Comparison of ENCODE assay signal across 8 cellular contexts in genomic region chr1:2049517-2050481, GRCh38. TPM values are rescaled to one million over a fixed set of nuclear protein-coding genes. Genes with fewer than 3 reads are reported as not detected.
DNase-seq lines count a peak whose midpoint lies in the region; ATAC-seq and TF ChIP-seq lines count a peak whose summit lies in the region.

PRKCZ (plus strand) TSS chr1:2050411; CDS start chr1:2050631, 220 bp downstream.

- H3K27me3 ChIP-seq in heart left ventricle (peaks cover 11 to 64% (median 41%) of the 10 kb centered on the region in 9 donors), psoas muscle (ENCODE audit: insufficient read depth in 3 of 3, low read length in 2 of 3) (peaks cover 0 to 71% (median 33%) of the 10 kb centered on the region in 3 donors), uterus (peaks cover 6 to 12% of the 10 kb centered on the region in 2 donors)

- ATAC-seq in heart left ventricle, result peak; percentile 67 to 92 (median 86)
- ATAC-seq in psoas muscle, result peak; percentile 12 to 46 (median 32)
- no peak for ATAC-seq in GM19463 (IDR thresholded peaks at IDR 0.05; ENCODE audit: unreplicated experiment)

- H3K36me3 ChIP-seq in heart left ventricle (no peaks in the 10 kb centered on the region), psoas muscle (ENCODE audit: insufficient read depth in 1 of 2, low read depth in 1 of 2) (no peaks in the 10 kb centered on the region), uterus (no peaks in the 10 kb centered on the region)

- intact Hi-C loops in heart left ventricle (cut with DNase I), result loop anchor here in 7 of 10 donors (5.0 kb wide), 2 partner anchors 92 to 107 kb away; no protein-coding TSS in a partner anchor
- intact Hi-C loops in psoas muscle (cut with DNase I), result loop anchor here in 1 of 2 donors (5.0 kb wide), 2 partner anchors 87 to 107 kb away; no protein-coding TSS in a partner anchor
- intact Hi-C loops in uterus (cut with DNase I; ENCODE audit: low total_unique reads), result loop anchor here (5.0 kb wide), 1 partner anchor 107 kb away; no protein-coding TSS in a partner anchor

- 2 to 15% (median 6%) methylated on average over 19 to 98 of the region's 98 CpGs for WGBS in heart left ventricle, 4 donors
- WGBS in psoas muscle, 3 donors, result 3 to 5% (median 3%) methylated on average over 53 to 98 of the region's 98 CpGs

- no peaks in the 10 kb centered on the region for H3K9me3 ChIP-seq in heart left ventricle
- no peaks in the 10 kb centered on the region for H3K9me3 ChIP-seq in psoas muscle
- H3K9me3 ChIP-seq in uterus, result no peaks in the 10 kb centered on the region

- peak in 1 of 2 donors; percentile 42 for TF ChIP-seq POLR2A in heart left ventricle (IDR thresholded peaks at IDR 0.05)
- TF ChIP-seq POLR2A in uterus (IDR thresholded peaks at IDR 0.05), result no peak

- DNase-seq in HK-2 (ENCODE audit: unreplicated experiment) (peak; percentile 96), SHP77 (lab: John Stamatoyannopoulos, UW) (peak; percentile 60 to 67), heart left ventricle (peak; percentile 75 to 93 (median 88)), psoas muscle (peak; percentile 66 to 76), uterus (peak; percentile 29 to 48)
- DNase-seq in activated naive CD4-positive, alpha-beta T cell (lab: John Stamatoyannopoulos, UW), result peak; percentile 87 to 96 (median 89)

- H3K4me3 ChIP-seq in heart left ventricle, result peak within 1 kb of the TSS; percentile 22 to 83 (median 58)
- H3K4me3 ChIP-seq in psoas muscle, result peak within 1 kb of the TSS; percentile 57
- H3K4me3 ChIP-seq in uterus, result peak within 1 kb of the TSS; percentile 10 to 43

- H3K4me1 ChIP-seq in heart left ventricle, result peaks cover 0 to 41% (median 19%) of the 10 kb centered on the region in 12 donors
- no peaks in the 10 kb centered on the region for H3K4me1 ChIP-seq in psoas muscle
- peaks cover 0 to 9% of the 10 kb centered on the region in 2 donors for H3K4me1 ChIP-seq in uterus

- TF ChIP-seq CTCF in GM12873 (IDR thresholded peaks at IDR 0.05; ENCODE audit: insufficient read depth, low read depth, low read length, missing control alignments) (peak; percentile 11), heart left ventricle (IDR thresholded peaks at IDR 0.05) (no peak), psoas muscle (IDR thresholded peaks at IDR 0.05) (no peak), uterus (IDR thresholded peaks at IDR 0.05) (no peak)

- H3K27ac ChIP-seq in heart left ventricle (peak within 1 kb of the TSS in 5 of 12 donors; percentile 13 to 73 (median 47)), psoas muscle (no peak within 1 kb of the TSS), uterus (no peak within 1 kb of the TSS)

RNA-seq across cellular contexts. Expression of gene PRKCZ, which starts in this region (rescaled TPM):
- total RNA-seq in heart left ventricle (10 to 100 TPM; 12.5 to 17.3 (median 16.4) TPM), psoas muscle (1 to 10 TPM in 1 of 4 donors, under 1 TPM in 2, not detected in 1; 0.44 to 2.3 (median 0.53) TPM), uterus (1 to 10 TPM in 3 of 4 donors, under 1 TPM in 1; 0.29 to 8.8 (median 3.9) TPM)
- polyA plus RNA-seq in heart left ventricle (10 to 100 TPM; 16.7 to 20.7 TPM), psoas muscle (under 1 TPM; 0.07 to 0.40 (median 0.17) TPM)

Comparison
In these comparisons a context has a peak if more than half of its experiments do, and no peak if none do; other contexts are left out.
1. RNA of gene PRKCZ (polyA plus RNA-seq): 16.7 to 20.7 TPM in heart left ventricle; 0.07 to 0.40 TPM in psoas muscle; every median in the first group is over 10 times any median in the second.
2. DNase-seq: peak in every context shown above with its lines; median percentile 96 in HK-2; 89 in activated naive CD4-positive, alpha-beta T cell; 88 in heart left ventricle; 71 in psoas muscle; 64 in SHP77; 38 in uterus.
3. Peak in every context shown above with its lines, with median percentiles within 50 percentile points of each other: H3K4me3 ChIP-seq.